ENCODE assay signal across 13 cellular contexts in the genomic region with DNA sequence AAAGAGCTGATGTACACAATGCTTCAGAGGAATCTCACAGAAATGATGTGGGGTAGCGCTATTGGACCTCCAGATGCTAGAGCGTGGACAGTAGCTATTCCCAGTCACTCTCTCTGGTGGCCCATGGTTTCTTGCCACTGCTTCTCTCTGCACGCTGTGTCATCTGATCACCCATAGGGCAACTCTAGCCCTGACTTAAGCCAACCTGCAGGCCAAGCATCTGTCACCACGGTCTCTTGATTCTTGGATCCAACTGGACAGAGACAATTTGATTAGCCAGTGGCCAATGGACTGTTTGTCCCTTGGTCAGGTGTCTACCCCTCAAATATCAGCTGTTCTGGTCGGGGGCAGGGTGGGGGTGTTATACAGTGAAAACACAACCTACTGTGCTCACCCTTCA. TPM values are rescaled to one million over a fixed set of nuclear protein-coding genes. Genes with fewer than 3 reads are reported as not detected.
DNase-seq lines count a peak whose midpoint lies in the region; ATAC-seq and TF ChIP-seq lines count a peak whose summit lies in the region.
"Had no signal": no experiment of that assay in that cellular context is flagged by ENCODE, and none has a peak within 500 bp of the region (broad histone marks: within the 10 kb centered on the region; RNA-seq: fewer than 3 reads in every experiment).

No MANE protein-coding gene starts in this region.

- intact Hi-C loops in breast epithelium (cut with DNase I; ENCODE audit: low total_unique reads): no loop called here
- intact Hi-C loops in MCF 10A (cut with micrococcal nuclease): no loop called here

- H3K36me3 Mint-ChIP-seq in MCF 10A (ENCODE audit: insufficient read depth, unreplicated experiment) (no peaks in the 10 kb centered on the region), neural crest cell (ENCODE audit: low read depth) (peaks cover 25% of the 10 kb centered on the region)
- peaks cover 18% of the 10 kb centered on the region for H3K36me3 Mint-ChIP-seq in stimulated activated effector memory CD8-positive, alpha-beta T cell treated with anti-CD3 and anti-CD28 coated beads, Interleukin-12 subunit alpha, Interleukin-12 subunit beta, amount 100 ng/mL, for 72 hours

- no peaks in the 10 kb centered on the region for H3K36me3 ChIP-seq in breast epithelium
- H3K36me3 ChIP-seq: BLaER1, HAP-1 had no signal

- no TSS peak for BruUV-seq in MCF 10A (replicated peaks; lab: Mats Ljungman, UMichigan)

- CTCF ChIA-PET in MCF 10A (lab: Yijun Ruan, JAX): interaction anchor here (0.6 kb wide), 1 partner anchor 395 kb away, joined by 4 read pairs; no protein-coding TSS in a partner anchor

- peak overlapping the region; percentile 40 to 82 for H3K27ac ChIP-seq in breast epithelium
- H3K27ac ChIP-seq: BLaER1 had no signal

- POLR2A ChIA-PET in MCF 10A (lab: Yijun Ruan, JAX): interaction anchor here (1.1 kb wide), 1 partner anchor 42 kb away, joined by 3 read pairs; a partner anchor contains a TSS

- DNase-seq in breast epithelium (ENCODE audit: low spot score in 2 of 2) (no peak), MCF 10A (ENCODE audit: unreplicated experiment) (no peak), neural crest cell (ENCODE audit: low read depth, low spot score) (no peak), hypothalamus (lab: John Stamatoyannopoulos, UW) (no peak), NCI-H1417 treated with DMSO at 0.1 percent for 48 hours (lab: John Stamatoyannopoulos, UW) (no peak)
- DNase-seq in stimulated activated effector memory CD8-positive, alpha-beta T cell treated with anti-CD3 and anti-CD28 coated beads, Interleukin-12 subunit alpha, Interleukin-12 subunit beta, amount 100 ng/mL, for 72 hours (ENCODE audit: low spot score in 2 of 2): no peak
- DNase-seq: 8988T, AML-193, DMS53, GF-D8 had no signal

- ATAC-seq in stimulated activated effector memory CD8-positive, alpha-beta T cell treated with anti-CD3 and anti-CD28 coated beads, Interleukin-12 subunit alpha, Interleukin-12 subunit beta, amount 100 ng/mL, for 72 hours: no peak
- ATAC-seq in GM21576 (IDR thresholded peaks at IDR 0.05; ENCODE audit: unreplicated experiment): no peak

- H3K27ac Mint-ChIP-seq in MCF 10A (ENCODE audit: low read depth, unreplicated experiment) (no peak overlapping the region), neural crest cell (ENCODE audit: unreplicated experiment) (peak overlapping the region; percentile 12)
- H3K27ac Mint-ChIP-seq in stimulated activated effector memory CD8-positive, alpha-beta T cell treated with anti-CD3 and anti-CD28 coated beads, Interleukin-12 subunit alpha, Interleukin-12 subunit beta, amount 100 ng/mL, for 72 hours: peak overlapping the region; percentile 58

- no peaks in the 10 kb centered on the region for H3K27me3 ChIP-seq in breast epithelium
- H3K27me3 ChIP-seq: BLaER1 had no signal

- TF ChIP-seq CTCF in breast epithelium (IDR thresholded peaks at IDR 0.05) (no peak), MCF 10A (IDR thresholded peaks at IDR 0.05; ENCODE audit: unreplicated experiment) (no peak), neural crest cell (conservative IDR thresholded peaks at IDR 0.05) (no peak)

- TF ChIP-seq POLR2A in breast epithelium (IDR thresholded peaks at IDR 0.05): no peak

- H3K4me3 Mint-ChIP-seq in MCF 10A (ENCODE audit: unreplicated experiment) (no peak overlapping the region), neural crest cell (no peak overlapping the region)
- no peak overlapping the region for H3K4me3 Mint-ChIP-seq in stimulated activated effector memory CD8-positive, alpha-beta T cell treated with anti-CD3 and anti-CD28 coated beads, Interleukin-12 subunit alpha, Interleukin-12 subunit beta, amount 100 ng/mL, for 72 hours

- no peaks in the 10 kb centered on the region for H3K4me1 ChIP-seq in breast epithelium
- H3K4me1 ChIP-seq: BLaER1 had no signal

- H3K9me3 ChIP-seq in breast epithelium: no peaks in the 10 kb centered on the region
- H3K9me3 ChIP-seq: BLaER1, HAP-1 had no signal

- H3K27me3 Mint-ChIP-seq in MCF 10A (ENCODE audit: insufficient read depth, unreplicated experiment) (no peaks in the 10 kb centered on the region), neural crest cell (ENCODE audit: low read depth) (no peaks in the 10 kb centered on the region)

- H3K4me1 Mint-ChIP-seq in MCF 10A (ENCODE audit: insufficient read depth, unreplicated experiment) (no peaks in the 10 kb centered on the region), neural crest cell (no peaks in the 10 kb centered on the region)
- H3K4me1 Mint-ChIP-seq in stimulated activated effector memory CD8-positive, alpha-beta T cell treated with anti-CD3 and anti-CD28 coated beads, Interleukin-12 subunit alpha, Interleukin-12 subunit beta, amount 100 ng/mL, for 72 hours: no peaks in the 10 kb centered on the region

- H3K4me3 ChIP-seq in breast epithelium: no peak overlapping the region
- H3K4me3 ChIP-seq: BLaER1, HAP-1 had no signal

- no peaks in the 10 kb centered on the region for H3K9me3 Mint-ChIP-seq in MCF 10A (ENCODE audit: unreplicated experiment)
- no peaks in the 10 kb centered on the region for H3K9me3 Mint-ChIP-seq in neural crest cell
- no peaks in the 10 kb centered on the region for H3K9me3 Mint-ChIP-seq in stimulated activated effector memory CD8-positive, alpha-beta T cell treated with anti-CD3 and anti-CD28 coated beads, Interleukin-12 subunit alpha, Interleukin-12 subunit beta, amount 100 ng/mL, for 72 hours

RNA-seq across cellular contexts. Expression of a gene that starts 42.4 kb away (rescaled TPM):
- total RNA-seq in breast epithelium (10 to 100 TPM; 28.2 to 42.9 (median 41.6) TPM), MCF 10A (2022) (56.8 and 57.9 TPM in 2 replicates), neural crest cell (1.8 and 2.4 TPM in 2 replicates)
